ENCODE assay signal across 8 cellular contexts in the genomic region with DNA sequence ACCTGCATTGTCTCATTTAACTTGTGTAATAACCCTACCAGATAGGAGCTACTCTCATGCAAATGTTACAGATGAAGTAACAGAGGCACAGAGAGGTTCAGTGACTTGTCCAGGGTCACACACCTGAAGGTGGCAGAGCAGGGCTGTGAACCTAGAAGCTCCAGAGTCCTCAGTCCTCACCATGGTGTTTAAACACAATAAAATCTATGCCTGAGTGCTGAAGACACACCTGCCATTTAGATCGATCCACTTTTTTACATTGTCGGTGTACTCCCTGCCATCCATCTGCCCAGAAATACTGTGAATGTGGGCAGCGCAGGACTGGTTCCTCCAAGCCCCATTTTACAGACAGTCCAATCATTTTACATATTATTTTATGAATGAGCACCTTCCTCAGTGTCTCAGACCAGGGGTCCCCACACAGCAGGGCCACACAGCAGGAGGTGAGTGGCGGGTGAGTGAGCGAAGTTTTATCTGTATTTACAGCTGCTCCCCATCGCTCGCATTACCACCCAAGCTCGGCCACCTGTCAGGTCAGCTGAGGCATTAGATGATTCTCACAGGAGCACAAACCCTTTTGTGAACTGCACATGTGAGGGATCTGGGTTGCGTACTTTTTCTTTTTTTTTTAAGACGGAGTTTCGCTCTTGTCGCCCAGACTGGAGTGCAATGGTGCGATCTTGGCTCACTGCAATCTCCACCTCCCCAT. TPM values are rescaled to one million over a fixed set of nuclear protein-coding genes. Genes with fewer than 3 reads are reported as not detected.
DNase-seq lines count a peak whose midpoint lies in the region; ATAC-seq and TF ChIP-seq lines count a peak whose summit lies in the region.

No MANE protein-coding gene starts in this region.

- H3K4me3 Mint-ChIP-seq in MCF 10A (ENCODE audit: unreplicated experiment): peak overlapping the region; percentile 67

- POLR2A ChIA-PET in MCF 10A (lab: Yijun Ruan, JAX): interaction anchor here (0.7 to 5.0 kb wide), 7 partner anchors 9 to 231 kb away, joined by 3 to 57 read pairs (median 8); partner anchors contain the start of genes KATNIP, KDM8 and NSMCE1

- peaks cover 15% of the 10 kb centered on the region for H3K36me3 Mint-ChIP-seq in MCF 10A (ENCODE audit: insufficient read depth, unreplicated experiment)

- H3K27ac ChIP-seq in right atrium auricular region (peak overlapping the region; percentile 47 to 49), muscle layer of colon (ENCODE audit: low read depth, low read length) (peak overlapping the region; percentile 98), caudate nucleus (ENCODE audit: low read depth, low read length) (no peak overlapping the region)

- CTCF ChIA-PET in MCF 10A (lab: Yijun Ruan, JAX): interaction anchor here (5.9 kb wide), 1 partner anchor 48 kb away, joined by 36 read pairs; no protein-coding TSS in a partner anchor

- ATAC-seq in Right ventricle myocardium inferior (no peak), GM18517 (IDR thresholded peaks at IDR 0.05; ENCODE audit: unreplicated experiment) (no peak), HG02970 (IDR thresholded peaks at IDR 0.05; ENCODE audit: low FRiP score, unreplicated experiment) (no peak)

- peak overlapping the region; percentile 61 for H3K27ac Mint-ChIP-seq in MCF 10A (ENCODE audit: low read depth, unreplicated experiment)

- H3K9me3 Mint-ChIP-seq in MCF 10A (ENCODE audit: unreplicated experiment): no peaks in the 10 kb centered on the region

- no peaks in the 10 kb centered on the region for H3K27me3 Mint-ChIP-seq in MCF 10A (ENCODE audit: insufficient read depth, unreplicated experiment)

- peaks cover 66% of the 10 kb centered on the region for H3K4me1 Mint-ChIP-seq in MCF 10A (ENCODE audit: insufficient read depth, unreplicated experiment)

- H3K9me3 ChIP-seq in right atrium auricular region (no peaks in the 10 kb centered on the region), muscle layer of colon (ENCODE audit: low read length) (no peaks in the 10 kb centered on the region)

- H3K9ac ChIP-seq in muscle layer of colon (ENCODE audit: low read length): no peak overlapping the region

- DNase-seq in right atrium auricular region (ENCODE audit: low spot score) (no peak), Right ventricle myocardium inferior (ENCODE audit: missing footprints) (no peak), MCF 10A (ENCODE audit: unreplicated experiment) (no peak), caudate nucleus (lab: John Stamatoyannopoulos, UW) (no peak)
- no peak for DNase-seq in central memory CD4-positive, alpha-beta T cell

- no TSS peak for BruUV-seq in MCF 10A (replicated peaks; lab: Mats Ljungman, UMichigan)

- peaks cover 0 to 74% of the 10 kb centered on the region in 2 donors for H3K4me1 ChIP-seq in right atrium auricular region
- peaks cover 92% of the 10 kb centered on the region for H3K4me1 ChIP-seq in muscle layer of colon (ENCODE audit: insufficient read depth, low read length)

- H3K4me3 ChIP-seq in right atrium auricular region (no peak overlapping the region), muscle layer of colon (ENCODE audit: low read depth in 1 of 2, low read length in 2 of 2) (no peak overlapping the region)

- H3K27me3 ChIP-seq in right atrium auricular region: no peaks in the 10 kb centered on the region
- H3K27me3 ChIP-seq in muscle layer of colon (ENCODE audit: control insufficient read depth in 1 of 2, insufficient read depth in 2 of 2, low read length in 2 of 2): no peaks in the 10 kb centered on the region

- TF ChIP-seq CTCF in right atrium auricular region (IDR thresholded peaks at IDR 0.05) (no peak), MCF 10A (IDR thresholded peaks at IDR 0.05; ENCODE audit: unreplicated experiment) (no peak)

- H3K36me3 ChIP-seq in right atrium auricular region (no peaks in the 10 kb centered on the region), muscle layer of colon (ENCODE audit: insufficient read depth, low read length) (no peaks in the 10 kb centered on the region)

- intact Hi-C loops in Right ventricle myocardium inferior (cut with DNase I) (loop anchor here (5.0 kb wide), 3 partner anchors 48 to 77 kb away; partner anchors contain the start of gene NSMCE1), MCF 10A (cut with micrococcal nuclease) (loop anchor here (5.0 kb wide), 1 partner anchor 38 kb away; no protein-coding TSS in a partner anchor)

RNA-seq across cellular contexts. Expression of gene IL4R, which starts 5.6 kb away (rescaled TPM):
- total RNA-seq in right atrium auricular region: 10 to 100 TPM; 11.9 to 35.5 TPM
- total RNA-seq in Right ventricle myocardium inferior: 11.1 TPM
- total RNA-seq in MCF 10A (2022): 50.4 and 51.9 TPM in 2 replicates

RNA-seq across cellular contexts. Expression of gene NSMCE1, which starts 50.8 kb away (rescaled TPM):
- 10 to 100 TPM; 24.0 to 35.8 TPM for total RNA-seq in right atrium auricular region
- total RNA-seq in Right ventricle myocardium inferior: 35.8 TPM
- total RNA-seq in MCF 10A (2022): 106 and 119 TPM in 2 replicates
